In the genomic region with DNA sequence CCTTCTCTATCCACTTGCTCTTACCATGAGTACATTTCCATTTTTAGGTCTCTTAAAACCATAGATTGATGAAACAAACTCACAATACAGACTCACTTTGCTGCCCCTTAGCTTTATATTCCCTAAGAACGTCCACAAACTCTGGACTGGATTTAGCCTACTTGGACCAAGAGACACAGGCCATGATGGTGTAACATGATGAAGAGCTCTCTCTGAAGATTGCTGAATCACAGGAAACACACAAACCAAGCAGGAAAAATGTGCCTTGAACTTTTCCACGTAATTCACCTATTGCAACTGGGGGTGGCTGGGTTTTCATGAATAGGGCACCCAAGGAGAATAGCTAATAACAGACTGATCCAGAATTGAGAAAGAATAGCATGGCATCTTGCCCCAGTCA, we compare ENCODE assay signal across 34 cellular contexts.
"Had no signal": no experiment of that assay in that cellular context is flagged by ENCODE, and none has a peak within 500 bp of the region (broad histone marks: within the 10 kb centered on the region; RNA-seq: fewer than 3 reads in every experiment).

No MANE protein-coding gene starts in this region.

- H3K9ac ChIP-seq: SK-N-SH had no signal

- FAIRE-seq: TTC549 had no signal

- H3K27ac Mint-ChIP-seq: activated CD4-positive, alpha-beta memory T cell treated with anti-CD3 and anti-CD28 coated beads, Interleukin-2, amount 10 ng/mL, durations not matched to agents 7 days and 5 days; activated CD8-positive, alpha-beta memory T cell treated with anti-CD3 and anti-CD28 coated beads, Interleukin-2, amount 10 ng/mL, durations not matched to agents 7 days and 5 days; activated naive CD4-positive, alpha-beta T cell treated with anti-CD3 and anti-CD28 coated beads, Interleukin-2, amount 10 ng/mL, durations not matched to agents 7 days and 5 days; activated naive CD8-positive, alpha-beta T cell; activated naive CD8-positive, alpha-beta T cell treated with anti-CD3 and anti-CD28 coated beads, Interleukin-2, amount 50 U/mL, for 24 hours; T-helper 1 cell treated with Interleukin-12 subunit alpha and Interleukin-12 subunit beta and Interleukin-4 antibody, amounts not matched to agents 30 μg/mL and 1 μg/mL, for 36 hours; T-helper 2 cell treated with Interferon-gamma antibody and Interleukin-4, amounts not matched to agents 5 μg/mL and 100 μg/mL, for 36 hours had no signal

- DNase-seq: activated CD4-positive, alpha-beta memory T cell treated with anti-CD3 and anti-CD28 coated beads, Interleukin-2, amount 10 ng/mL, durations not matched to agents 7 days and 5 days; activated CD4-positive, alpha-beta T cell treated with anti-CD3 and anti-CD28 coated beads for 48 hours; activated CD4-positive, CD25-positive, alpha-beta regulatory T cell treated with anti-CD3 and anti-CD28 coated beads, Interleukin-2, amount 50 U/mL, for 72 hours; activated CD8-positive, alpha-beta memory T cell treated with anti-CD3 and anti-CD28 coated beads for 24 hours; activated CD8-positive, alpha-beta memory T cell treated with anti-CD3 and anti-CD28 coated beads, Interleukin-2, amount 10 ng/mL, durations not matched to agents 7 days and 5 days; activated CD8-positive, alpha-beta memory T cell treated with anti-CD3 and anti-CD28 coated beads, Interleukin-2, amount 50 U/mL, for 48 hours; activated effector memory CD4-positive, alpha-beta T cell treated with Interleukin-2 at 50 U/mL for 16 hours; activated naive CD4-positive, alpha-beta T cell treated with anti-CD3 and anti-CD28 coated beads, Interleukin-2, amount 10 ng/mL, durations not matched to agents 7 days and 5 days; activated naive CD8-positive, alpha-beta T cell treated with anti-CD3 and anti-CD28 coated beads, Interleukin-2, amount 50 U/mL, for 24 hours; activated T-cell treated with anti-CD3 and anti-CD28 coated beads, Interleukin-2, amount 50 U/mL, for 48 hours; amniotic stem cell; aorta; brain microvascular endothelial cell; NCI-H1092 treated with DMSO at 0.1 percent for 48 hours; NCI-H1417; NCI-H146; NCI-H187; NCI-H2029 treated with DMSO at 0.1 percent for 48 hours; NCI-H2107; NCI-H2171; NCI-H510A; NCI-H526; NCI-H748 treated with DMSO at 0.1 percent for 48 hours; NK-92 treated with Interleukin-12 subunit alpha and Interleukin-12 subunit beta, amount 100 ng/mL, for 24 hours; PC-3; Peyer's patch; RPMI8226; SHP77 treated with DMSO at 0.1 percent for 48 hours; SK-N-SH had no signal

- H3K36me3 Mint-ChIP-seq: activated CD8-positive, alpha-beta memory T cell treated with anti-CD3 and anti-CD28 coated beads, Interleukin-2, amount 10 ng/mL, durations not matched to agents 7 days and 5 days; activated naive CD4-positive, alpha-beta T cell treated with anti-CD3 and anti-CD28 coated beads, Interleukin-2, amount 10 ng/mL, durations not matched to agents 7 days and 5 days; activated naive CD8-positive, alpha-beta T cell had no signal

- H3K4me1 Mint-ChIP-seq: activated CD4-positive, alpha-beta memory T cell treated with anti-CD3 and anti-CD28 coated beads, Interleukin-2, amount 10 ng/mL, durations not matched to agents 7 days and 5 days; activated CD8-positive, alpha-beta memory T cell treated with anti-CD3 and anti-CD28 coated beads, Interleukin-2, amount 10 ng/mL, durations not matched to agents 7 days and 5 days; activated naive CD4-positive, alpha-beta T cell treated with anti-CD3 and anti-CD28 coated beads, Interleukin-2, amount 10 ng/mL, durations not matched to agents 7 days and 5 days; activated naive CD8-positive, alpha-beta T cell treated with anti-CD3 and anti-CD28 coated beads, Interleukin-2, amount 50 U/mL, for 24 hours had no signal

- ATAC-seq: activated CD8-positive, alpha-beta memory T cell treated with anti-CD3 and anti-CD28 coated beads, Interleukin-2, amount 10 ng/mL, durations not matched to agents 7 days and 5 days; activated naive CD8-positive, alpha-beta T cell treated with anti-CD3 and anti-CD28 coated beads, Interleukin-2, amount 50 U/mL, for 24 hours; PC-3 had no signal

- H3K36me3 ChIP-seq: brain microvascular endothelial cell, Peyer's patch, SJSA1 had no signal

- H3K4me3 ChIP-seq: Peyer's patch, SJSA1 had no signal

- H3K4me1 ChIP-seq: Peyer's patch, SJSA1 had no signal

- H3K9me3 Mint-ChIP-seq: activated CD4-positive, alpha-beta memory T cell treated with anti-CD3 and anti-CD28 coated beads, Interleukin-2, amount 10 ng/mL, durations not matched to agents 7 days and 5 days; activated naive CD4-positive, alpha-beta T cell treated with anti-CD3 and anti-CD28 coated beads, Interleukin-2, amount 10 ng/mL, durations not matched to agents 7 days and 5 days; activated naive CD8-positive, alpha-beta T cell treated with anti-CD3 and anti-CD28 coated beads, Interleukin-2, amount 50 U/mL, for 24 hours; T-helper 1 cell treated with Interleukin-12 subunit alpha and Interleukin-12 subunit beta and Interleukin-4 antibody, amounts not matched to agents 30 μg/mL and 1 μg/mL, for 36 hours; T-helper 2 cell treated with Interferon-gamma antibody and Interleukin-4, amounts not matched to agents 5 μg/mL and 100 μg/mL, for 36 hours had no signal

- H3K9me3 ChIP-seq: Peyer's patch, SJSA1, SK-N-SH had no signal

- H3K4me2 ChIP-seq: SK-N-SH had no signal

- H3K4me3 Mint-ChIP-seq: activated CD4-positive, alpha-beta memory T cell treated with anti-CD3 and anti-CD28 coated beads, Interleukin-2, amount 10 ng/mL, durations not matched to agents 7 days and 5 days; activated CD8-positive, alpha-beta memory T cell treated with anti-CD3 and anti-CD28 coated beads, Interleukin-2, amount 10 ng/mL, durations not matched to agents 7 days and 5 days; activated naive CD4-positive, alpha-beta T cell treated with anti-CD3 and anti-CD28 coated beads, Interleukin-2, amount 10 ng/mL, durations not matched to agents 7 days and 5 days; activated naive CD8-positive, alpha-beta T cell; activated naive CD8-positive, alpha-beta T cell treated with anti-CD3 and anti-CD28 coated beads, Interleukin-2, amount 50 U/mL, for 24 hours; T-helper 1 cell treated with Interleukin-12 subunit alpha and Interleukin-12 subunit beta and Interleukin-4 antibody, amounts not matched to agents 30 μg/mL and 1 μg/mL, for 36 hours; T-helper 2 cell treated with Interferon-gamma antibody and Interleukin-4, amounts not matched to agents 5 μg/mL and 100 μg/mL, for 36 hours had no signal

- H3K27me3 ChIP-seq: brain microvascular endothelial cell, Peyer's patch, SJSA1 had no signal

- H3K27ac ChIP-seq: brain microvascular endothelial cell, Peyer's patch, SJSA1 had no signal
